Comparison of ENCODE assay signal across 9 cellular contexts in genomic region chrX:9339603-9340569, GRCh38.
DNase-seq lines count a peak whose midpoint lies in the region; ATAC-seq and TF ChIP-seq lines count a peak whose summit lies in the region.
"Had no signal": no experiment of that assay in that cellular context is flagged by ENCODE, and none has a peak within 500 bp of the region (broad histone marks: within the 10 kb centered on the region; RNA-seq: fewer than 3 reads in every experiment).

No MANE protein-coding gene starts in this region.

- H3K27ac ChIP-seq in testis = peak overlapping the region in 1 of 2 donors; percentile 61

- 34 to 35% methylated on average over 3 to 10 of the region's 13 CpGs for whole genome bisulfite sequencing in testis, 2 donors

- H3K4me3 Mint-ChIP-seq in T-helper 1 cell treated with Interleukin-12 subunit alpha and Interleukin-12 subunit beta and Interleukin-4 antibody, amounts not matched to agents 30 μg/mL and 1 μg/mL, for 36 hours = peak overlapping the region; percentile 72

- ATAC-seq in left ventricle myocardium superior = peak; percentile 77
- ATAC-seq in GM21526 (IDR thresholded peaks at IDR 0.05; ENCODE audit: low FRiP score, unreplicated experiment) = no peak

- TF ChIP-seq CTCF in testis (IDR thresholded peaks at IDR 0.05) = no peak

- no peak for TF ChIP-seq POLR2A in testis (IDR thresholded peaks at IDR 0.05)

- peak overlapping the region; percentile 52 for H3K27ac Mint-ChIP-seq in T-helper 1 cell treated with Interleukin-12 subunit alpha and Interleukin-12 subunit beta and Interleukin-4 antibody, amounts not matched to agents 30 μg/mL and 1 μg/mL, for 36 hours

- intact Hi-C loops in left ventricle myocardium superior (cut with micrococcal nuclease) (loop anchor here (5.0 kb wide), 1 partner anchor 122 kb away; no protein-coding TSS in a partner anchor), testis (cut with DNase I; ENCODE audit: low total_unique reads) (no loop called here)

- H3K36me3 Mint-ChIP-seq in T-helper 1 cell treated with Interleukin-12 subunit alpha and Interleukin-12 subunit beta and Interleukin-4 antibody, amounts not matched to agents 30 μg/mL and 1 μg/mL, for 36 hours (ENCODE audit: low read depth) = peaks cover 1% of the 10 kb centered on the region

- H3K36me3 ChIP-seq in testis (ENCODE audit: low read depth, missing control alignments) = no peaks in the 10 kb centered on the region

- H3K9me3 ChIP-seq in testis = no peaks in the 10 kb centered on the region

- H3K27me3 ChIP-seq in testis = no peaks in the 10 kb centered on the region

- peaks cover 34% of the 10 kb centered on the region for H3K4me1 Mint-ChIP-seq in T-helper 1 cell treated with Interleukin-12 subunit alpha and Interleukin-12 subunit beta and Interleukin-4 antibody, amounts not matched to agents 30 μg/mL and 1 μg/mL, for 36 hours (ENCODE audit: low read depth)

- DNase-seq in activated CD4-positive, alpha-beta T cell treated with anti-CD3 and anti-CD28 coated beads, Interleukin-2, amount 50 U/mL, for 1 hour = peak; percentile 31
- no peak for DNase-seq in activated CD4-positive, alpha-beta T cell treated with anti-CD3 and anti-CD28 coated beads for 48 hours
- peak; percentile 60 for DNase-seq in left ventricle myocardium superior
- DNase-seq in testis = peak; percentile 55
- no peak for DNase-seq in DMS153 treated with DMSO at 0.1 percent for 48 hours (lab: John Stamatoyannopoulos, UW; ENCODE audit: unreplicated experiment)
- no peak for DNase-seq in hepatic stellate cell (ENCODE audit: low spot score)
- DNase-seq: NCI-H2029 had no signal

- H3K9me3 Mint-ChIP-seq in T-helper 1 cell treated with Interleukin-12 subunit alpha and Interleukin-12 subunit beta and Interleukin-4 antibody, amounts not matched to agents 30 μg/mL and 1 μg/mL, for 36 hours = no peaks in the 10 kb centered on the region

- H3K4me1 ChIP-seq in testis = peaks cover 4% of the 10 kb centered on the region

- no peak overlapping the region for H3K4me3 ChIP-seq in testis

- H3K27me3 Mint-ChIP-seq in T-helper 1 cell treated with Interleukin-12 subunit alpha and Interleukin-12 subunit beta and Interleukin-4 antibody, amounts not matched to agents 30 μg/mL and 1 μg/mL, for 36 hours (ENCODE audit: low read depth) = peaks cover 4% of the 10 kb centered on the region

Comparison
In these comparisons a context has a peak if more than half of its experiments do, and no peak if none do; other contexts are left out.
1. DNase-seq: peak in activated CD4-positive, alpha-beta T cell treated with anti-CD3 and anti-CD28 coated beads, Interleukin-2, amount 50 U/mL, for 1 hour (single experiment), left ventricle myocardium superior (single experiment) and testis (single experiment); none in activated CD4-positive, alpha-beta T cell treated with anti-CD3 and anti-CD28 coated beads for 48 hours (single experiment), DMS153 treated with DMSO at 0.1 percent for 48 hours (single experiment) and hepatic stellate cell (single experiment).